In the genomic region with DNA sequence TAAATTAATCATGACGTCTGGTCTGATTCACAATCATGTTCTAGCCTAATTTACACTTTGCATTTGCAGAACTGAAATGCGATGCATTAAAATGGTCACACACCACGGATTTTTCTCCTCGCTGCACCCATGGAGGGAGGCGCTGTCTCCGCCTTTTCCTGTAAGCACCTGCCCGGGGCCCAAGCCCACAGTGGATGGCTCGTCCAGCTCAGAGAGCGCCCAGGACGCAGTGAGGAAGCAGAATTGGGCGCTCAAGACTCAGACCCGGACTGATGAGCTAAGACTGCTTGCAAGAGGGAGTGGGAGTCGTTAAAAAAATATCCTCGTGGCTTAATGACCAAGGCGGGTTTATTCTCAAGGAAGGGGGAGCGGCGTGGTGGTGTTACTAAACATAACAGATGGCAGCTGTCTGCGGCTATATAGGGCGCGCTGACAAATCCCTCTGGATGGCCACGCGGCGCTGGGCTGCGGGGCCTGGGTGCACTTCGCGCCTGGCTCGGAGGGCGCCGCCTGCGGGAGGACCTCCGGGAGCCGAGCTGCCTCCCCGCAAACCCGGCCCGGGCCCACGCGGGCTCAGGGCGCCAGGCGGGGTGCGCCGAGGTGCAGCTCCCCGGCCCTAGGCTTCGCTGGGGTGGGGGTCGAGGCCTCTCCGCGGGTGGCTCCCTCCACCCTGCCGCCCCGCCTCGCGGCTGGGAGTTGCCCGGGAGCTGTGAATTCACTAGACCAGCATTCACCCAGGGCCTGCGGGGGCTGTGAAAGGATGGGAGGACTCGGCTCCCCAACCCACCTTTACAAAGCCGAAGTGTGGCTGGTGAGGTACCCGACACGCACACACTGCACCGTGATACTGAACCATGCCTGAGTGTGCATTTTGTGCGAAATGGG, we compare ENCODE assay signal across 8 cellular contexts.
DNase-seq lines count a peak whose midpoint lies in the region; ATAC-seq and TF ChIP-seq lines count a peak whose summit lies in the region.

No MANE protein-coding gene starts in this region.

- H3K4me1 ChIP-seq in mammary epithelial cell (ENCODE audit: insufficient read depth, low read length) = peaks cover 8% of the 10 kb centered on the region
- H3K4me1 ChIP-seq in right lobe of liver = peaks cover 0 to 5% (median 0%) of the 10 kb centered on the region in 4 donors

- H3K9ac ChIP-seq in SU-DHL-6 (ENCODE audit: low read length) (peak overlapping the region; percentile 62), mammary epithelial cell (ENCODE audit: insufficient read depth, low read length) (no peak overlapping the region)

- H3K27ac ChIP-seq in SU-DHL-6 (ENCODE audit: low read depth, low read length) = 0 out of 2 replicates have a peak overlapping the region, but pooled peaks have one; percentile 12
- no peak overlapping the region for H3K27ac ChIP-seq in mammary epithelial cell (ENCODE audit: insufficient read depth, low read depth, low read length)
- no peak overlapping the region for H3K27ac ChIP-seq in right lobe of liver

- H3K27me3 ChIP-seq in SU-DHL-6 (ENCODE audit: low read length) (no peaks in the 10 kb centered on the region), mammary epithelial cell (ENCODE audit: insufficient read depth, low read length) (peaks cover 9% of the 10 kb centered on the region), right lobe of liver (peaks cover 0 to 6% of the 10 kb centered on the region in 2 donors)

- CTCF ChIA-PET in mammary epithelial cell (lab: Charles Lee; ENCODE audit: low non-redundant PET) = no interaction called here

- ATAC-seq in GM19438 (IDR thresholded peaks at IDR 0.05; ENCODE audit: low read depth, unreplicated experiment) (peak; percentile 55), HG03558 (IDR thresholded peaks at IDR 0.05; ENCODE audit: extremely low read depth, unreplicated experiment) (peak; percentile 33), right lobe of liver (peak; percentile 12 to 60 (median 36))

- H3K4me2 ChIP-seq in SU-DHL-6 (ENCODE audit: low read depth, low read length, poor library complexity, severe bottlenecking) (peak overlapping the region; percentile 61), mammary epithelial cell (ENCODE audit: insufficient read depth, low read depth, low read length) (peak overlapping the region; percentile 76)

- in situ Hi-C loops in mammary epithelial cell (cut with MboI; ENCODE audit: low sequenced_read_pairs in 2 of 2) = loop anchor here in 1 of 2 donors (25.0 kb wide), 1 partner anchor 935 kb away; no protein-coding TSS in a partner anchor

- H3F3A ChIP-seq in SU-DHL-6 (ENCODE audit: insufficient read depth) = peaks cover 8% of the 10 kb centered on the region; the same call in 1 of the 2 replicates

- no peaks in the 10 kb centered on the region for H3K9me2 ChIP-seq in SU-DHL-6 (replicated peaks; ENCODE audit: insufficient read depth, low read length)

- intact Hi-C loops in mammary epithelial cell (cut with micrococcal nuclease) = no loop called here
- intact Hi-C loops in right lobe of liver (cut with DNase I) = no loop called here

- TF ChIP-seq CTCF in SU-DHL-6 (IDR thresholded peaks at IDR 0.05; ENCODE audit: insufficient read depth, low read length, poor library complexity, severe bottlenecking) (no peak), mammary epithelial cell (conservative IDR thresholded peaks at IDR 0.05 in 1 of 2, IDR thresholded peaks at IDR 0.05 in 1 of 2; ENCODE audit: extremely low read depth in 1 of 2, insufficient read depth in 1 of 2, low read depth in 1 of 2, low read length in 2 of 2) (no peak), right lobe of liver (IDR thresholded peaks at IDR 0.05) (peak in 1 of 4 donors; percentile 17)

- dilution Hi-C loops in mammary epithelial cell (cut with HindIII; ENCODE audit: low sequenced_read_pairs) = no loop called here

- WGBS in mammary epithelial cell (ENCODE audit: low coverage, missing lambda C conversion rate) = 27% methylated on average over 23 of the region's 58 CpGs
- 21% methylated on average over 30 of the region's 58 CpGs for WGBS in right lobe of liver (ENCODE audit: insufficient coverage, low coverage, low lambda C conversion rate, missing lambda C conversion rate)

- DNase-seq in DMS 273 treated with DMSO at 0.1 percent for 48 hours (lab: John Stamatoyannopoulos, UW) (peak; percentile 48), mammary epithelial cell (no peak), right lobe of liver (peak in 1 of 3 donors; percentile 34), NCI-H2171 (lab: John Stamatoyannopoulos, UW) (no peak)
- peak; percentile 13 for DNase-seq in stimulated activated CD8-positive, alpha-beta memory T cell treated with anti-CD3 and anti-CD28 coated beads, Interleukin-15, amount 100 ng/mL, for 24 hours (ENCODE audit: low read depth)

- peak overlapping the region; percentile 51 for H3K4me3 ChIP-seq in SU-DHL-6 (ENCODE audit: insufficient read depth, low read length, poor library complexity, severe bottlenecking)
- peak overlapping the region in 1 of 3 experiments; percentile 24 for H3K4me3 ChIP-seq in mammary epithelial cell (replicated peaks in 1 of 3; ENCODE audit: insufficient read depth in 1 of 3, low read depth in 2 of 3, low read length in 3 of 3)
- H3K4me3 ChIP-seq in right lobe of liver = peak overlapping the region; percentile 14 to 39 (median 15)

- H4K20me1 ChIP-seq in SU-DHL-6 (ENCODE audit: low read depth, low read length) (no peaks in the 10 kb centered on the region), mammary epithelial cell (ENCODE audit: insufficient read depth, low read length) (no peaks in the 10 kb centered on the region)

- H3K9me3 ChIP-seq in SU-DHL-6 (ENCODE audit: insufficient read depth, low read length) (no peaks in the 10 kb centered on the region), mammary epithelial cell (replicated peaks; ENCODE audit: insufficient read depth, low read length) (no peaks in the 10 kb centered on the region), right lobe of liver (no peaks in the 10 kb centered on the region)

- H3K79me2 ChIP-seq in SU-DHL-6 (ENCODE audit: insufficient read depth, low read length) = no peaks in the 10 kb centered on the region
- no peaks in the 10 kb centered on the region for H3K79me2 ChIP-seq in mammary epithelial cell (ENCODE audit: insufficient read depth, low read length)

- no peak for TF ChIP-seq POLR2A in right lobe of liver (IDR thresholded peaks at IDR 0.05)

- no TSS peak for BruUV-seq in mammary epithelial cell (replicated peaks; lab: Mats Ljungman, UMichigan)

- H2AFZ ChIP-seq in SU-DHL-6 (ENCODE audit: low read depth, low read length, severe bottlenecking) (peak overlapping the region; percentile 95), mammary epithelial cell (ENCODE audit: low read depth, low read length) (peak overlapping the region; percentile 71)

- H3K36me3 ChIP-seq in SU-DHL-6 (ENCODE audit: low read length) (no peaks in the 10 kb centered on the region), mammary epithelial cell (ENCODE audit: insufficient read depth, low read length) (no peaks in the 10 kb centered on the region), right lobe of liver (no peaks in the 10 kb centered on the region)

Comparison
In these comparisons a context has a peak if more than half of its experiments do, and no peak if none do; other contexts are left out.
1. DNase-seq: peak in DMS 273 treated with DMSO at 0.1 percent for 48 hours (single experiment) and stimulated activated CD8-positive, alpha-beta memory T cell treated with anti-CD3 and anti-CD28 coated beads, Interleukin-15, amount 100 ng/mL, for 24 hours (single experiment); none in mammary epithelial cell (single experiment) and NCI-H2171 (single experiment).
2. Peak in every context shown above with its lines, with median percentiles within 50 percentile points of each other: ATAC-seq.